Comparison of ENCODE assay signal across 8 cellular contexts in genomic region chr22:28441720-28442263, GRCh38.
DNase-seq lines count a peak whose midpoint lies in the region; ATAC-seq and TF ChIP-seq lines count a peak whose summit lies in the region.

No MANE protein-coding gene starts in this region.

- in situ Hi-C loops in GM13977 (cut with MboI; ENCODE audit: low pct_unique_long_range_greater_than_20kb, low sequenced_read_pairs, unreplicated experiment), result no loop called here

- TF ChIP-seq POLR2A in ovary (IDR thresholded peaks at IDR 0.05), result no peak

- no peaks in the 10 kb centered on the region for H3K9me3 Mint-ChIP-seq in CD4-positive, alpha-beta memory T cell

- H3K4me1 ChIP-seq in CD4-positive, alpha-beta memory T cell (ENCODE audit: insufficient read depth, low read length), result peaks cover 12% of the 10 kb centered on the region
- peaks cover 16% of the 10 kb centered on the region for H3K4me1 ChIP-seq in ovary (ENCODE audit: insufficient read depth)

- POLR2A ChIA-PET in CD4-positive, alpha-beta memory T cell (lab: Charles Lee; ENCODE audit: partially characterized antibody), result no interaction called here

- H3K4me3 ChIP-seq in CD4-positive, alpha-beta memory T cell (ENCODE audit: low read length in 2 of 2), result peak overlapping the region in 1 of 2 donors; percentile 41
- H3K4me3 ChIP-seq in fibroblast of the aortic adventitia (ENCODE audit: low read depth, low read length), result peak overlapping the region; percentile 71
- peak overlapping the region; percentile 56 for H3K4me3 ChIP-seq in ovary

- H3K9me3 ChIP-seq in CD4-positive, alpha-beta memory T cell (ENCODE audit: control insufficient read depth in 1 of 2, low read length in 2 of 2), result no peaks in the 10 kb centered on the region
- no peaks in the 10 kb centered on the region for H3K9me3 ChIP-seq in ovary

- ATAC-seq in HG02610 (IDR thresholded peaks at IDR 0.05; ENCODE audit: unreplicated experiment), result no peak

- CTCF ChIA-PET in CD4-positive, alpha-beta memory T cell (lab: Charles Lee; ENCODE audit: partially characterized antibody), result interaction anchor here (1.2 to 1.9 kb wide), 3 partner anchors 10 to 555 kb away, joined by 3 to 7 read pairs (median 5); no protein-coding TSS in a partner anchor

- H3K27me3 Mint-ChIP-seq in CD4-positive, alpha-beta memory T cell, result peaks cover 18 to 23% of the 10 kb centered on the region in 2 donors

- no peak for DNase-seq in CD4-positive, alpha-beta memory T cell
- DNase-seq in RKO (ENCODE audit: low spot score), result peak; percentile 1
- no peak for DNase-seq in fibroblast of the aortic adventitia (ENCODE audit: low read depth)
- peak; percentile 35 to 63 (median 40) for DNase-seq in ovary
- DNase-seq in GM13977 (ENCODE audit: low spot score), result no peak
- no peak for DNase-seq in ureter (ENCODE audit: low spot score)
- DNase-seq in activated gamma-delta T cell (lab: John Stamatoyannopoulos, UW), result no peak

- H3K27ac Mint-ChIP-seq in CD4-positive, alpha-beta memory T cell, result no peak overlapping the region

- peak overlapping the region; percentile 10 to 63 (median 45) for H3K4me3 Mint-ChIP-seq in CD4-positive, alpha-beta memory T cell

- H3K27me3 ChIP-seq in CD4-positive, alpha-beta memory T cell (ENCODE audit: insufficient read depth, low read length), result peaks cover 10% of the 10 kb centered on the region
- H3K27me3 ChIP-seq in ovary, result no peaks in the 10 kb centered on the region

- no peak for TF ChIP-seq CTCF in fibroblast of the aortic adventitia (IDR thresholded peaks at IDR 0.05; ENCODE audit: insufficient read depth, low read length)
- TF ChIP-seq CTCF in ovary (IDR thresholded peaks at IDR 0.05), result no peak
- TF ChIP-seq CTCF in GM13977 (IDR thresholded peaks at IDR 0.05; ENCODE audit: extremely low read depth, insufficient read depth, missing control alignments), result no peak

- H3K4me1 Mint-ChIP-seq in CD4-positive, alpha-beta memory T cell, result peaks cover 5 to 19% (median 9%) of the 10 kb centered on the region in 4 donors

- intact Hi-C loops in CD4-positive, alpha-beta memory T cell (cut with micrococcal nuclease), result loop anchor here (5.0 kb wide), 1 partner anchor 554 kb away; no protein-coding TSS in a partner anchor
- intact Hi-C loops in ovary (cut with DNase I), result loop anchor here in 2 of 4 donors (5.0 to 10.0 kb wide), 2 partner anchors 389 to 417 kb away; no protein-coding TSS in a partner anchor

- no peaks in the 10 kb centered on the region for H3K36me3 Mint-ChIP-seq in CD4-positive, alpha-beta memory T cell

- no peak overlapping the region for H3K27ac ChIP-seq in CD4-positive, alpha-beta memory T cell (ENCODE audit: low read depth, low read length)
- H3K27ac ChIP-seq in ovary, result peak overlapping the region; percentile 26 to 79

- no peaks in the 10 kb centered on the region for H3K36me3 ChIP-seq in CD4-positive, alpha-beta memory T cell (ENCODE audit: insufficient read depth, low read length)
- H3K36me3 ChIP-seq in ovary, result no peaks in the 10 kb centered on the region

- WGBS in ovary, 3 donors, result 1 to 2% (median 2%) methylated on average over 16 of the region's 16 CpGs

- no peak for TF ChIP-seq EP300 in ovary (IDR thresholded peaks at IDR 0.05)

Comparison
In these comparisons a context has a peak if more than half of its experiments do, and no peak if none do; other contexts are left out.
1. DNase-seq: peak in RKO (single experiment) and ovary (5 of 5); none in CD4-positive, alpha-beta memory T cell (0 of 5), fibroblast of the aortic adventitia (single experiment), GM13977 (single experiment), ureter (single experiment) and activated gamma-delta T cell (single experiment).